12 cellular contexts compared by ENCODE assay signal in genomic region chr21:42844411-42845113, GRCh38. TPM values are rescaled to one million over a fixed set of nuclear protein-coding genes. Genes with fewer than 3 reads are reported as not detected.
DNase-seq lines count a peak whose midpoint lies in the region; ATAC-seq, FAIRE-seq and TF ChIP-seq lines count a peak whose summit lies in the region.
"Had no signal": no experiment of that assay in that cellular context is flagged by ENCODE, and none has a peak within 500 bp of the region (broad histone marks: within the 10 kb centered on the region; RNA-seq: fewer than 3 reads in every experiment).

No MANE protein-coding gene starts in this region.

- H3K27me3 ChIP-seq in H1 (replicated peaks in 1 of 4; ENCODE audit: control insufficient read depth in 3 of 4, extremely low read depth in 1 of 4, insufficient read depth in 3 of 4, low read length in 3 of 4) (no peaks in the 10 kb centered on the region; a peak in 1 of 7 replicates), thyroid gland (no peaks in the 10 kb centered on the region)

- no peak overlapping the region for H3K14ac ChIP-seq in H1 (ENCODE audit: insufficient read length)

- H3K4me3 ChIP-seq in H1 (ENCODE audit: extremely low read depth in 1 of 4, insufficient read depth in 2 of 4, low read depth in 3 of 4, low read length in 4 of 4) (no peak overlapping the region), thyroid gland (replicated peaks in 1 of 3) (no peak overlapping the region)

- H3K9me3 ChIP-seq in H1 (ENCODE audit: insufficient read depth in 2 of 2, low read depth in 1 of 2, low read length in 1 of 2) = no peaks in the 10 kb centered on the region
- H3K9me3 ChIP-seq in thyroid gland = no peaks in the 10 kb centered on the region

- H2BK5ac ChIP-seq in H1 (ENCODE audit: low read depth, low read length) = no peak overlapping the region

- no peak overlapping the region for H3K56ac ChIP-seq in H1 (replicated peaks; ENCODE audit: insufficient read length, low read depth, low read length)

- TF ChIP-seq EP300 in H1 (IDR thresholded peaks at IDR 0.05; ENCODE audit: borderline replicate concordance in 1 of 2, low read depth in 2 of 2, low read length in 2 of 2) = no peak

- no peak overlapping the region for H2AK5ac ChIP-seq in H1 (ENCODE audit: low read depth, low read length)

- H3K4me1 ChIP-seq in H1 (replicated peaks in 1 of 4; ENCODE audit: control insufficient read depth in 3 of 4, insufficient read depth in 4 of 4, low read length in 3 of 4) (no peaks in the 10 kb centered on the region), thyroid gland (peaks cover 14 to 15% of the 10 kb centered on the region in 2 donors)

- H2BK120ac ChIP-seq in H1 (replicated peaks; ENCODE audit: low read depth, low read length) = no peak overlapping the region

- no peak overlapping the region for H4K91ac ChIP-seq in H1 (replicated peaks; ENCODE audit: insufficient read length, low read length)

- H3K79me2 ChIP-seq in H1 (ENCODE audit: control insufficient read depth in 1 of 2, insufficient read depth in 2 of 2, low read length in 2 of 2) = peaks cover 0 to 44% of the 10 kb centered on the region in 2 experiments; a peak in 3 of 4 replicates

- POLR2A ChIA-PET in H1 (lab: Charles Lee; ENCODE audit: partially characterized antibody) = interaction anchor here (0.7 to 3.8 kb wide), 9 partner anchors 9 to 72 kb away, joined by 3 to 21 read pairs (median 4); partner anchors contain the start of gene NDUFV3

- no peak overlapping the region for H3K4me3 Mint-ChIP-seq in activated T-cell treated with anti-CD3 and anti-CD28 coated beads, Interleukin-2, amount 50 U/mL, for 24 hours
- H3K4me3 Mint-ChIP-seq: natural killer cell had no signal

- H3K9ac ChIP-seq in H1 (replicated peaks in 1 of 4; ENCODE audit: extremely low read depth in 1 of 4, low read depth in 3 of 4, low read length in 3 of 4) = no peak overlapping the region

- CTCF ChIA-PET in H1 (lab: Charles Lee; ENCODE audit: partially characterized antibody) = interaction anchor here (0.6 to 2.4 kb wide), 8 partner anchors 9 to 915 kb away, joined by 3 to 8 read pairs (median 4); no protein-coding TSS in a partner anchor

- H2AFZ ChIP-seq in H1 (ENCODE audit: low read length) = no peak overlapping the region

- no peaks in the 10 kb centered on the region for H3K9me3 Mint-ChIP-seq in activated T-cell treated with anti-CD3 and anti-CD28 coated beads, Interleukin-2, amount 50 U/mL, for 24 hours
- H3K9me3 Mint-ChIP-seq: natural killer cell had no signal

- peaks cover 75% of the 10 kb centered on the region for H3K36me3 Mint-ChIP-seq in activated T-cell treated with anti-CD3 and anti-CD28 coated beads, Interleukin-2, amount 50 U/mL, for 24 hours (ENCODE audit: low read depth)

- no peak for TF ChIP-seq CTCF in H1 (IDR thresholded peaks at IDR 0.05; ENCODE audit: control extremely low read depth in 1 of 3, insufficient read depth in 1 of 3, low read depth in 1 of 3, low read length in 3 of 3)
- TF ChIP-seq CTCF in thyroid gland (IDR thresholded peaks at IDR 0.05) = no peak

- H2BK20ac ChIP-seq in H1 (ENCODE audit: low read length) = no peak overlapping the region

- DNase-seq in activated T-cell treated with anti-CD3 and anti-CD28 coated beads, Interleukin-2, amount 50 U/mL, for 24 hours = peak; percentile 23
- no peak for DNase-seq in activated T-cell treated with anti-CD3 and anti-CD28 coated beads for 4 hours
- no peak for DNase-seq in H1 (ENCODE audit: low read depth in 1 of 2, low spot score in 2 of 2)
- DNase-seq in mesenteric fat pad (ENCODE audit: low spot score) = peak; percentile 83
- DNase-seq in thyroid gland = peak; percentile 93 to 95
- no peak for DNase-seq in activated gamma-delta T cell treated with Interleukin-2 at 50 U/mL for 16 hours
- DNase-seq: activated naive CD4-positive, alpha-beta T cell; natural killer cell; NCI-H2029 treated with DMSO at 0.1 percent for 48 hours; PC-3 had no signal

- H3K27ac ChIP-seq in H1 (ENCODE audit: low read depth, low read length) = no peak overlapping the region
- H3K27ac ChIP-seq in thyroid gland = peak overlapping the region; percentile 53 to 70 (median 65)

- peaks cover 3% of the 10 kb centered on the region for H3K4me1 Mint-ChIP-seq in activated T-cell treated with anti-CD3 and anti-CD28 coated beads, Interleukin-2, amount 50 U/mL, for 24 hours (ENCODE audit: low read depth)

- no peak overlapping the region for H4K5ac ChIP-seq in H1 (ENCODE audit: insufficient read length, low read depth, low read length)

- H3K4me2 ChIP-seq in H1 (ENCODE audit: insufficient read depth in 1 of 2, low read depth in 2 of 2, low read length in 2 of 2) = no peak overlapping the region

- H3K27ac Mint-ChIP-seq in activated T-cell treated with anti-CD3 and anti-CD28 coated beads, Interleukin-2, amount 50 U/mL, for 24 hours = peak overlapping the region; percentile 38
- H3K27ac Mint-ChIP-seq: natural killer cell had no signal

- peak overlapping the region; percentile 38; the same call in 1 of the 2 replicates for H4K8ac ChIP-seq in H1 (ENCODE audit: extremely low read depth, insufficient read depth, low read length)

- peaks cover 28 to 60% (median 53%) of the 10 kb centered on the region in 4 experiments; a peak in 7 of 8 replicates for H3K36me3 ChIP-seq in H1 (ENCODE audit: control insufficient read depth in 2 of 4, insufficient read depth in 4 of 4, low read length in 3 of 4)
- H3K36me3 ChIP-seq in thyroid gland = peaks cover 8 to 12% of the 10 kb centered on the region in 2 donors

- WGBS in H1 (ENCODE audit: extremely low coverage in 1 of 2, insufficient coverage in 1 of 2, insufficient read length in 1 of 2, insufficient replicate concordance in 2 of 2, low coverage in 1 of 2, low lambda C conversion rate in 2 of 2, missing lambda C conversion rate in 1 of 2), 2 experiments = 88% methylated on average over 22 of the region's 22 CpGs; no CpG with 5 or more reads in 1 of the 2 experiments
- 78% methylated on average over 18 to 21 of the region's 22 CpGs for WGBS in thyroid gland, 2 donors

- H4K20me1 ChIP-seq in H1 (replicated peaks in 1 of 2; ENCODE audit: control insufficient read depth in 1 of 2, insufficient read depth in 2 of 2, low read length in 2 of 2) = peaks cover 19 to 36% of the 10 kb centered on the region in 2 experiments

- H3K23me2 ChIP-seq in H1 (ENCODE audit: low read depth, low read length) = peaks cover 4% of the 10 kb centered on the region; the same call in 1 of the 2 replicates

- no peak overlapping the region for H3K4ac ChIP-seq in H1 (replicated peaks; ENCODE audit: insufficient read length, low read depth, low read length)

- FAIRE-seq in H1 (lab: Jason Lieb, UNC) = no peak

- no peak overlapping the region for H3K18ac ChIP-seq in H1 (ENCODE audit: extremely low read depth, low read length)

- ATAC-seq in GM19324 (IDR thresholded peaks at IDR 0.05; ENCODE audit: low FRiP score, unreplicated experiment) = no peak
- no peak for ATAC-seq in GM21447 (IDR thresholded peaks at IDR 0.05; ENCODE audit: unreplicated experiment)
- ATAC-seq: natural killer cell, PC-3 had no signal

- TF ChIP-seq POLR2A in H1 (IDR thresholded peaks at IDR 0.05; ENCODE audit: control extremely low read depth in 1 of 2, low read depth in 2 of 2, low read length in 2 of 2) (no peak), thyroid gland (IDR thresholded peaks at IDR 0.05) (no peak)

- no peak overlapping the region for H2BK15ac ChIP-seq in H1 (ENCODE audit: low read length)

- no peak for TF ChIP-seq RAD21 in H1 (IDR thresholded peaks at IDR 0.05 in 1 of 2, conservative IDR thresholded peaks at IDR 0.05 in 1 of 2; ENCODE audit: low read depth in 2 of 2, low read length in 2 of 2)

- no peak overlapping the region for H2BK12ac ChIP-seq in H1 (ENCODE audit: low read depth, low read length)

- intact Hi-C loops in thyroid gland (cut with DNase I) = loop anchor here (10.0 kb wide), 1 partner anchor 60 kb away; no protein-coding TSS in a partner anchor

- H3K27me3 Mint-ChIP-seq in activated T-cell treated with anti-CD3 and anti-CD28 coated beads, Interleukin-2, amount 50 U/mL, for 24 hours = no peaks in the 10 kb centered on the region

- H3K79me1 ChIP-seq in H1 (ENCODE audit: low read depth, low read length) = peaks cover 24% of the 10 kb centered on the region

- H3K23ac ChIP-seq in H1 (ENCODE audit: insufficient read length) = no peak overlapping the region

TF ChIP-seq in H1, 55 proteins besides CTCF, POLR2A, EP300 and RAD21 (continues in another document):
- TF ChIP-seq E2F6 (IDR thresholded peaks at IDR 0.05) (no peak), RFX5 (IDR thresholded peaks at IDR 0.05; ENCODE audit: borderline replicate concordance, low read depth, low read length) (no peak), TAF7 (optimal IDR thresholded peaks at IDR 0.05; ENCODE audit: borderline replicate concordance, low read depth, low read length) (no peak), CBX8 (IDR thresholded peaks at IDR 0.05; ENCODE audit: borderline replicate concordance, low read depth, low read length) (no peak)

RNA-seq across cellular contexts. Expression of gene WDR4, which starts 34.8 kb away (rescaled TPM):
- total RNA-seq in H1 (2021; fragmentation: NEBNext Ultra II Directional; extraction: Animal tissue kit (Norgen Biotek cat#: 25700)) = 43.1 and 47.8 TPM in 2 replicates
- polyA plus RNA-seq in H1 (2011; rRNA removed) = 28.9 and 45.5 TPM in 2 replicates
- polyA plus RNA-seq in H1 (2011; cell fraction: cytosol; rRNA removed) = 35.0 TPM
- 77.6 TPM for polyA plus RNA-seq in H1 (2011; cell fraction: nucleus; rRNA removed)
- 25.0 to 41.3 TPM (median 37.5 TPM) in 4 replicates for polyA plus RNA-seq in H1 (2012, experiment 1 of 2)
- polyA plus RNA-seq in H1 (2012, experiment 2 of 2) = 25.2 TPM
- polyA plus RNA-seq in H1 (2013, experiment 1 of 2) = 19.7 TPM
- polyA plus RNA-seq in H1 (2013, experiment 2 of 2) = 20.5 TPM
- polyA minus RNA-seq in H1 (2011; rRNA and poly(A)+ RNA removed) = 47.7 and 48.4 TPM in 2 replicates
- polyA minus RNA-seq in H1 (2011; cell fraction: cytosol; rRNA and poly(A)+ RNA removed) = 20.1 TPM
- 70.6 TPM for polyA minus RNA-seq in H1 (2011; cell fraction: nucleus; rRNA and poly(A)+ RNA removed)
- 18.6 TPM for total RNA-seq in mesenteric fat pad
- 10 to 100 TPM in 2 of 4 donors, 1 to 10 TPM in 2; 8.1 to 13.2 (median 10.9) TPM for total RNA-seq in thyroid gland

RNA-seq across cellular contexts. Expression of gene NDUFV3, which starts 48.5 kb away (rescaled TPM):
- 44.4 and 47.1 TPM in 2 replicates for total RNA-seq in H1 (2021; fragmentation: NEBNext Ultra II Directional; extraction: Animal tissue kit (Norgen Biotek cat#: 25700))
- 17.0 and 18.2 TPM in 2 replicates for polyA plus RNA-seq in H1 (2011; rRNA removed)
- 23.3 TPM for polyA plus RNA-seq in H1 (2011; cell fraction: cytosol; rRNA removed)
- 23.3 TPM for polyA plus RNA-seq in H1 (2011; cell fraction: nucleus; rRNA removed)
- polyA plus RNA-seq in H1 (2012, experiment 1 of 2) = 27.5 to 34.5 TPM (median 31.8 TPM) in 4 replicates
- polyA plus RNA-seq in H1 (2012, experiment 2 of 2) = 22.5 TPM
- polyA plus RNA-seq in H1 (2013, experiment 1 of 2) = 40.8 TPM
- polyA plus RNA-seq in H1 (2013, experiment 2 of 2) = 37.8 TPM
- polyA minus RNA-seq in H1 (2011; rRNA and poly(A)+ RNA removed) = 12.9 and 14.9 TPM in 2 replicates
- polyA minus RNA-seq in H1 (2011; cell fraction: cytosol; rRNA and poly(A)+ RNA removed) = 19.4 TPM
- polyA minus RNA-seq in H1 (2011; cell fraction: nucleus; rRNA and poly(A)+ RNA removed) = 12.8 TPM
- total RNA-seq in mesenteric fat pad = 40.8 TPM
- total RNA-seq in thyroid gland = 10 to 100 TPM; 51.9 to 61.8 (median 55.2) TPM

Comparison
In these comparisons a context has a peak if more than half of its experiments do, and no peak if none do; other contexts are left out.
1. DNase-seq: peak in activated T-cell treated with anti-CD3 and anti-CD28 coated beads, Interleukin-2, amount 50 U/mL, for 24 hours (single experiment), mesenteric fat pad (single experiment) and thyroid gland (2 of 2); none in activated T-cell treated with anti-CD3 and anti-CD28 coated beads for 4 hours (single experiment), H1 (0 of 2) and activated gamma-delta T cell treated with Interleukin-2 at 50 U/mL for 16 hours (single experiment).